ENCODE assay signal across 10 cellular contexts in the genomic region with DNA sequence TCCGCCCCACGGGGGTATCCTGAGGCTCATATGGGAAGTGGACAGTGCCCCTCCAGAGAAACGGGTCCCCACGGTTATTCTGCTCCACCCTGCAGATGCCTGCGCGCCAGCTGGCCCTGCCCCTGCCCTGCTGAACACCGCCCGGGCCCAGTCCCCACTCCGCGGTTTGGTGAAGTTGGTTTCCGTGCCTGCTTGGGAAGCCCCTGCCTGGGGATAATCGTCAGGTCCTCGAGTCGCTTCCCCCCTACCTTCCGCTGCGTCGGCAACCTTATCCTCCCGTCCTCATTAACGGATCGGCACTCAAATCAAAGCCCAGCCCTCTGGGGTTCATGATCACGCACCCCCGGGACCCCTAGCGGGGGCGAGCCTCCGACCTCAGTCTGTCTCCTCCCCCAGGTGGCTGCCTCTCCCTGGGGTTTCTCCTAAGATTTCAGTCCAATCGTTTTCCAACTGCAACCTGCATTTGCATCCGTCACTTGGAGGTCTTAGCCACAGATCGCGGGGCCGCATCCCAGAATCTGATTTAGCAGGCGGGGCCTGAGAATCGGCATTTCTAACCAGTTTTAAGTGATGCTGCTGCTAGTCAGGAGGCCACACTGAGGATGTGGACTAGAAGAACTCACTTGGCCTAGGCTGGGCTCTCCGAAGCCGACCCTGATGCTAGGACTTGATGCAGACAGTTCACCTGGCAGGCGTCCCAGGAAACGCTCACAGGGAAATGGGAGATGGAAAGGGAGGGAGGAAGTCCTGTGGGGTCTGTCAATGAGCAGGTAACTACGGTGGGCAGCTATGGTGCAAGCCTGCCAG. TPM values are rescaled to one million over a fixed set of nuclear protein-coding genes. Genes with fewer than 3 reads are reported as not detected.
DNase-seq lines count a peak whose midpoint lies in the region; ATAC-seq and TF ChIP-seq lines count a peak whose summit lies in the region.
"Had no signal": no experiment of that assay in that cellular context is flagged by ENCODE, and none has a peak within 500 bp of the region (broad histone marks: within the 10 kb centered on the region; RNA-seq: fewer than 3 reads in every experiment).

No MANE protein-coding gene starts in this region.

- peaks cover 36 to 52% (median 47%) of the 10 kb centered on the region in 3 donors for H3K27me3 Mint-ChIP-seq in CD14-positive monocyte (ENCODE audit: low read depth in 3 of 3)
- peaks cover 16% of the 10 kb centered on the region for H3K27me3 Mint-ChIP-seq in IgD-negative memory B cell

- no peak for DNase-seq in CD14-positive monocyte (ENCODE audit: low spot score)
- no peak for DNase-seq in activated naive CD4-positive, alpha-beta T cell treated with anti-CD3 and anti-CD28 coated beads, Interleukin-2, amount 50 U/mL, for 72 hours (ENCODE audit: low spot score in 2 of 2)
- DNase-seq in SIG-M5 (lab: John Stamatoyannopoulos, UW): no peak
- DNase-seq: PC-9 had no signal

- peaks cover 20 to 24% of the 10 kb centered on the region in 2 donors for H3K36me3 Mint-ChIP-seq in CD14-positive monocyte
- peaks cover 10% of the 10 kb centered on the region for H3K36me3 Mint-ChIP-seq in IgD-negative memory B cell
- H3K36me3 Mint-ChIP-seq in activated naive CD4-positive, alpha-beta T cell treated with anti-CD3 and anti-CD28 coated beads, Interleukin-2, amount 50 U/mL, for 72 hours: no peaks in the 10 kb centered on the region

- no peaks in the 10 kb centered on the region for H3K9me3 ChIP-seq in mesodermal cell (ENCODE audit: control insufficient read depth, low read length)
- H3K9me3 ChIP-seq: tibial nerve had no signal

- WGBS in mesodermal cell (ENCODE audit: insufficient coverage in 2 of 2), 2 experiments: 27 to 29% methylated on average over 34 to 37 of the region's 37 CpGs

- intact Hi-C loops in CD14-positive monocyte (cut with micrococcal nuclease): loop anchor here in 1 of 2 donors (5.0 kb wide), 1 partner anchor 70 kb away; no protein-coding TSS in a partner anchor

- TF ChIP-seq CTCF in CD14-positive monocyte (IDR thresholded peaks at IDR 0.05): no peak

- no peak overlapping the region for H3K27ac ChIP-seq in mesodermal cell (ENCODE audit: low read depth, low read length, severe bottlenecking)
- H3K27ac ChIP-seq: PC-9, tibial nerve had no signal

- H3K4me3 Mint-ChIP-seq in CD14-positive monocyte (peak overlapping the region; percentile 45 to 85), IgD-negative memory B cell (peak overlapping the region; percentile 63 to 93 (median 88))

- no peaks in the 10 kb centered on the region for H3K4me1 ChIP-seq in mesodermal cell (ENCODE audit: control insufficient read depth, insufficient read depth, low read length, poor library complexity, severe bottlenecking)

- no peak overlapping the region for H3K27ac Mint-ChIP-seq in CD14-positive monocyte
- peak overlapping the region; percentile 86 to 96 (median 96) for H3K27ac Mint-ChIP-seq in IgD-negative memory B cell
- peak overlapping the region in 1 of 2 donors; percentile 43 for H3K27ac Mint-ChIP-seq in activated naive CD4-positive, alpha-beta T cell treated with anti-CD3 and anti-CD28 coated beads, Interleukin-2, amount 50 U/mL, for 72 hours

- H3K4me3 ChIP-seq in mesodermal cell (ENCODE audit: extremely low read depth, insufficient read depth, low read length, poor library complexity, severe bottlenecking): peak overlapping the region; percentile 8
- H3K4me3 ChIP-seq: PC-9 had no signal

- H3K4me1 Mint-ChIP-seq in CD14-positive monocyte (peaks cover 11% of the 10 kb centered on the region), IgD-negative memory B cell (peaks cover 7 to 20% (median 9%) of the 10 kb centered on the region in 3 donors)

- peak; percentile 31 to 64 for ATAC-seq in activated naive CD4-positive, alpha-beta T cell treated with anti-CD3 and anti-CD28 coated beads, Interleukin-2, amount 50 U/mL, for 72 hours
- ATAC-seq in HG02973 (IDR thresholded peaks at IDR 0.05; ENCODE audit: unreplicated experiment) (no peak), HG03139 (IDR thresholded peaks at IDR 0.05; ENCODE audit: unreplicated experiment) (no peak), GM18907 (IDR thresholded peaks at IDR 0.05; ENCODE audit: unreplicated experiment) (no peak)

- peaks cover 21% of the 10 kb centered on the region for H3K36me3 ChIP-seq in mesodermal cell (ENCODE audit: control insufficient read depth, insufficient read depth, low read length)

- H3K9me3 Mint-ChIP-seq in CD14-positive monocyte (peaks cover 0 to 12% (median 3%) of the 10 kb centered on the region in 7 donors), IgD-negative memory B cell (no peaks in the 10 kb centered on the region)
- no peaks in the 10 kb centered on the region for H3K9me3 Mint-ChIP-seq in activated naive CD4-positive, alpha-beta T cell treated with anti-CD3 and anti-CD28 coated beads, Interleukin-2, amount 50 U/mL, for 72 hours

RNA-seq across cellular contexts. Expression of a gene that starts 27.6 kb away (rescaled TPM):
- under 1 TPM; 0.11 to 0.30 TPM for polyA plus RNA-seq in CD14-positive monocyte
- polyA plus RNA-seq in IgD-negative memory B cell: 0.54 TPM
- total RNA-seq in activated naive CD4-positive, alpha-beta T cell treated with anti-CD3 and anti-CD28 coated beads, Interleukin-2, amount 50 U/mL, for 72 hours: not detected
- polyA plus RNA-seq in mesodermal cell (2013, experiment 1 of 2): 31.8 TPM
- polyA plus RNA-seq in mesodermal cell (2013, experiment 2 of 2): 27.7 TPM

RNA-seq across cellular contexts. Expression of a gene that starts 40.7 kb away (rescaled TPM):
- polyA plus RNA-seq in CD14-positive monocyte (10 to 100 TPM; 37.2 to 39.2 TPM), IgD-negative memory B cell (82.8 TPM)
- total RNA-seq in activated naive CD4-positive, alpha-beta T cell treated with anti-CD3 and anti-CD28 coated beads, Interleukin-2, amount 50 U/mL, for 72 hours: 100 to 1,000 TPM in 1 of 2 donors, 10 to 100 TPM in 1; 46.1 to 102 TPM
- polyA plus RNA-seq in mesodermal cell (2013, experiment 1 of 2): 43.3 TPM
- 54.3 TPM for polyA plus RNA-seq in mesodermal cell (2013, experiment 2 of 2)

RNA-seq across cellular contexts. Expression of a gene that starts 57.7 kb away (rescaled TPM):
- not detected for polyA plus RNA-seq in CD14-positive monocyte
- not detected for polyA plus RNA-seq in IgD-negative memory B cell
- under 1 TPM in 1 of 2 donors, not detected in 1; 0.61 TPM for total RNA-seq in activated naive CD4-positive, alpha-beta T cell treated with anti-CD3 and anti-CD28 coated beads, Interleukin-2, amount 50 U/mL, for 72 hours
- 0.77 TPM for polyA plus RNA-seq in mesodermal cell (2013, experiment 1 of 2)
- 0.40 TPM for polyA plus RNA-seq in mesodermal cell (2013, experiment 2 of 2)

Comparison
In these comparisons a context has a peak if more than half of its experiments do, and no peak if none do; other contexts are left out.
1. H3K27ac Mint-ChIP-seq: peak in IgD-negative memory B cell (3 of 3); none in CD14-positive monocyte (0 of 7).
2. ATAC-seq: peak in activated naive CD4-positive, alpha-beta T cell treated with anti-CD3 and anti-CD28 coated beads, Interleukin-2, amount 50 U/mL, for 72 hours (2 of 2); none in HG02973 (single experiment), HG03139 (single experiment) and GM18907 (single experiment).